ENCODE assay signal across 1 cellular context in genomic region chr9:136147890-136148714, GRCh38.
TF ChIP-seq lines count a peak whose summit lies in the region.

No MANE protein-coding gene starts in this region.

TF ChIP-seq in K562, 482 proteins besides CTCF, POLR2A, EP300 and RAD21 (continued from another document):
- TF ChIP-seq, protein P1, sequence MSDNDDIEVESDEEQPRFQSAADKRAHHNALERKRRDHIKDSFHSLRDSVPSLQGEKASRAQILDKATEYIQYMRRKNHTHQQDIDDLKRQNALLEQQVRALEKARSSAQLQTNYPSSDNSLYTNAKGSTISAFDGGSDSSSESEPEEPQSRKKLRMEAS (CRISPR knock-in tag; IDR thresholded peaks at IDR 0.05) = 0 out of 2 replicates have a peak, but pooled peaks have one; percentile 16
- TF ChIP-seq HDAC6 (IDR thresholded peaks at IDR 0.05; ENCODE audit: low read depth, low read length) = no peak
- 0 out of 2 replicates have a peak, but pooled peaks have one; percentile 23 for TF ChIP-seq USF1 (CRISPR knock-in tag; IDR thresholded peaks at IDR 0.05)
- TF ChIP-seq, protein P2, sequence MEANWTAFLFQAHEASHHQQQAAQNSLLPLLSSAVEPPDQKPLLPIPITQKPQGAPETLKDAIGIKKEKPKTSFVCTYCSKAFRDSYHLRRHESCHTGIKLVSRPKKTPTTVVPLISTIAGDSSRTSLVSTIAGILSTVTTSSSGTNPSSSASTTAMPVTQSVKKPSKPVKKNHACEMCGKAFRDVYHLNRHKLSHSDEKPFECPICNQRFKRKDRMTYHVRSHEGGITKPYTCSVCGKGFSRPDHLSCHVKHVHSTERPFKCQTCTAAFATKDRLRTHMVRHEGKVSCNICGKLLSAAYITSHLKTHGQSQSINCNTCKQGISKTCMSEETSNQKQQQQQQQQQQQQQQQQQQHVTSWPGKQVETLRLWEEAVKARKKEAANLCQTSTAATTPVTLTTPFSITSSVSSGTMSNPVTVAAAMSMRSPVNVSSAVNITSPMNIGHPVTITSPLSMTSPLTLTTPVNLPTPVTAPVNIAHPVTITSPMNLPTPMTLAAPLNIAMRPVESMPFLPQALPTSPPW (CRISPR knock-in tag; IDR thresholded peaks at IDR 0.05) = peak; percentile 39; the same call in 1 of the 2 replicates
- TF ChIP-seq SMAD3 (CRISPR knock-in tag; conservative IDR thresholded peaks at IDR 0.05) = no peak
- TF ChIP-seq ZNF589 (CRISPR knock-in tag; IDR thresholded peaks at IDR 0.05; ENCODE audit: low read depth) = no peak
